In the genomic region with DNA sequence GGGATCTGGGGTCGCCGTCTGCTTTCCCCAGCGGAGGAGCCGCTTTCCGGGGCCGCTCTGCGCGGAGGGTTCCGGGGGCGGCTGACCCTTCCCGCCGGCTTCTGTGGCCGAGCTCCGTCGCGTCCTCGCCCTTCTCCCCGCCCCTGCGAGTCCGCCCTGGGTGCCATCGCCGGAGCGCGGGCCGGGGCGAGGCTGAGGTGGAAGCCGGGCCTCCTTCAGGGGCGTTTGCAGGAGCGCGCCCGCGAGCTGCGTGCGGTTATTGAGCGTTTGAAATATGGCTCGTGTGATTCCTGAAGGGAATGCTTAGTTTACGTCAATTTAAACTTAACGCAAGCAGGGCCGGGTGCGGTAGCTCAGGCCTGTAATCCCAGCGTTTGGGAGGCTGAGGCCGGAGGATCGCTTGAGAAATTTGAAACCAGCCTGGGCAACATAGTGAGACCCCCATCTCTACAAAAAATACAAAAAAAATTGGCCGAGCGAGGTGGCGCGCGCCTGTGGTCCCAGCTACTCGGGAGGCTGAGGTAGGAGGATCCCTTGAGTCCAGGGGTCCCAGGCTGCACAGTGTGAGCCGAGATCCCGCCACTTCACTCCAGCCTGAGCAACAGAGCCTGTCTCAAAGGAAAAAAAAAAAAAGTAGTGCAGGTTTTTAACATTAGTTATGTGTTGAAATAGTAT, we compare ENCODE assay signal across 8 cellular contexts. TPM values are rescaled to one million over a fixed set of nuclear protein-coding genes. Genes with fewer than 3 reads are reported as not detected.
DNase-seq lines count a peak whose midpoint lies in the region; ATAC-seq and TF ChIP-seq lines count a peak whose summit lies in the region.

No MANE protein-coding gene starts in this region.

- no peaks in the 10 kb centered on the region for H3K9me3 ChIP-seq in A673 (ENCODE audit: low read depth, low read length, poor library complexity, severe bottlenecking)

- H3K36me3 Mint-ChIP-seq in activated CD4-positive, alpha-beta memory T cell treated with anti-CD3 and anti-CD28 coated beads, Interleukin-2, amount 10 ng/mL, durations not matched to agents 7 days and 5 days (ENCODE audit: low read depth), result peaks cover 11% of the 10 kb centered on the region
- peaks cover 11% of the 10 kb centered on the region for H3K36me3 Mint-ChIP-seq in progenitor cell of endocrine pancreas (ENCODE audit: insufficient read depth)

- peak overlapping the region; percentile 87 for H3K27ac ChIP-seq in A673 (ENCODE audit: low read depth, low read length, poor library complexity, severe bottlenecking)

- POLR2A ChIA-PET in A673 (lab: Charles Lee; ENCODE audit: low non-redundant PET), result no interaction called here
- POLR2A ChIA-PET in activated CD4-positive, alpha-beta memory T cell treated with anti-CD3 and anti-CD28 coated beads, Interleukin-2, amount 10 ng/mL, durations not matched to agents 7 days and 5 days (lab: Charles Lee), result interaction anchor here (1.2 to 2.2 kb wide), 5 partner anchors 9 to 275 kb away, joined by 3 to 12 read pairs (median 5); partner anchors contain the start of genes ANKLE2, GOLGA3 and ZNF26

- no peaks in the 10 kb centered on the region for H3K27me3 ChIP-seq in A673 (replicated peaks; ENCODE audit: insufficient read depth, low read depth, low read length, poor library complexity)

- TF ChIP-seq CTCF in A673 (conservative IDR thresholded peaks at IDR 0.05; ENCODE audit: low read depth, low read length) (no peak), fibroblast of villous mesenchyme (IDR thresholded peaks at IDR 0.05; ENCODE audit: insufficient read depth, low read depth, low read length) (no peak), progenitor cell of endocrine pancreas (IDR thresholded peaks at IDR 0.05; ENCODE audit: unreplicated experiment) (no peak)

- CTCF ChIA-PET in A673 (lab: Charles Lee), result no interaction called here
- CTCF ChIA-PET in activated CD4-positive, alpha-beta memory T cell treated with anti-CD3 and anti-CD28 coated beads, Interleukin-2, amount 10 ng/mL, durations not matched to agents 7 days and 5 days (lab: Charles Lee), result no interaction called here

- ATAC-seq in GM18909 (IDR thresholded peaks at IDR 0.05; ENCODE audit: poor library complexity, unreplicated experiment), result peak; percentile 9
- ATAC-seq in HG03432 (IDR thresholded peaks at IDR 0.05; ENCODE audit: unreplicated experiment), result peak; percentile 20

- no peaks in the 10 kb centered on the region for H3K4me1 ChIP-seq in A673 (ENCODE audit: insufficient read depth, low read length, poor library complexity, severe bottlenecking)

- BruUV-seq in A673 (replicated peaks; lab: Mats Ljungman, UMichigan), result no TSS peak

- H3K9me3 Mint-ChIP-seq in activated CD4-positive, alpha-beta memory T cell treated with anti-CD3 and anti-CD28 coated beads, Interleukin-2, amount 10 ng/mL, durations not matched to agents 7 days and 5 days, result no peaks in the 10 kb centered on the region
- H3K9me3 Mint-ChIP-seq in progenitor cell of endocrine pancreas (ENCODE audit: low read depth), result no peaks in the 10 kb centered on the region

- no peak for DNase-seq in A673 (ENCODE audit: low spot score)
- peak; percentile 36 for DNase-seq in activated CD4-positive, alpha-beta memory T cell treated with anti-CD3 and anti-CD28 coated beads, Interleukin-2, amount 10 ng/mL, durations not matched to agents 7 days and 5 days
- peak; percentile 41 for DNase-seq in fibroblast of villous mesenchyme (ENCODE audit: low read depth)
- DNase-seq in progenitor cell of endocrine pancreas (ENCODE audit: low spot score, unreplicated experiment), result peak; percentile 30
- DNase-seq in effector CD8-positive, alpha-beta T cell (lab: John Stamatoyannopoulos, UW), result no peak
- no peak for DNase-seq in middle frontal gyrus (ENCODE audit: extremely low spot score, low spot score)

- peak overlapping the region; percentile 82 for H3K4me3 Mint-ChIP-seq in activated CD4-positive, alpha-beta memory T cell treated with anti-CD3 and anti-CD28 coated beads, Interleukin-2, amount 10 ng/mL, durations not matched to agents 7 days and 5 days
- peak overlapping the region; percentile 79 for H3K4me3 Mint-ChIP-seq in progenitor cell of endocrine pancreas (ENCODE audit: low read depth)

- intact Hi-C loops in A673 (cut with micrococcal nuclease; ENCODE audit: unreplicated experiment), result no loop called here

- H3K4me1 Mint-ChIP-seq in activated CD4-positive, alpha-beta memory T cell treated with anti-CD3 and anti-CD28 coated beads, Interleukin-2, amount 10 ng/mL, durations not matched to agents 7 days and 5 days, result peaks cover 25% of the 10 kb centered on the region
- H3K4me1 Mint-ChIP-seq in progenitor cell of endocrine pancreas (ENCODE audit: low read depth), result peaks cover 11% of the 10 kb centered on the region

- H3K4me3 ChIP-seq in A673 (ENCODE audit: low read depth, low read length, poor library complexity, severe bottlenecking) (peak overlapping the region; percentile 96), fibroblast of villous mesenchyme (ENCODE audit: low read depth, low read length) (peak overlapping the region; percentile 93)

- H3K27ac Mint-ChIP-seq in activated CD4-positive, alpha-beta memory T cell treated with anti-CD3 and anti-CD28 coated beads, Interleukin-2, amount 10 ng/mL, durations not matched to agents 7 days and 5 days, result peak overlapping the region; percentile 49
- peak overlapping the region; percentile 73 for H3K27ac Mint-ChIP-seq in progenitor cell of endocrine pancreas

- peaks cover 11% of the 10 kb centered on the region for H3K36me3 ChIP-seq in A673 (ENCODE audit: insufficient read depth, low read length, poor library complexity, severe bottlenecking)

- no peaks in the 10 kb centered on the region for H3K27me3 Mint-ChIP-seq in activated CD4-positive, alpha-beta memory T cell treated with anti-CD3 and anti-CD28 coated beads, Interleukin-2, amount 10 ng/mL, durations not matched to agents 7 days and 5 days
- H3K27me3 Mint-ChIP-seq in progenitor cell of endocrine pancreas, result no peaks in the 10 kb centered on the region

RNA-seq across cellular contexts. Expression of gene PGAM5, which starts 0.7 kb away (rescaled TPM):
- 108 and 121 TPM in 2 replicates for total RNA-seq in A673 (2021)
- 10 to 100 TPM; 32.5 to 35.1 TPM for total RNA-seq in activated CD4-positive, alpha-beta memory T cell treated with anti-CD3 and anti-CD28 coated beads, Interleukin-2, amount 10 ng/mL, durations not matched to agents 7 days and 5 days
- 26.7 and 39.3 TPM in 2 replicates for total RNA-seq in fibroblast of villous mesenchyme
- 39.6 and 44.4 TPM in 2 replicates for total RNA-seq in progenitor cell of endocrine pancreas

RNA-seq across cellular contexts. Expression of gene PXMP2, which starts 23.9 kb away (rescaled TPM):
- 52.2 and 52.6 TPM in 2 replicates for total RNA-seq in A673 (2021)
- total RNA-seq in activated CD4-positive, alpha-beta memory T cell treated with anti-CD3 and anti-CD28 coated beads, Interleukin-2, amount 10 ng/mL, durations not matched to agents 7 days and 5 days, result 10 to 100 TPM; 24.5 to 24.9 TPM
- total RNA-seq in fibroblast of villous mesenchyme, result 10.8 and 16.4 TPM in 2 replicates
- total RNA-seq in progenitor cell of endocrine pancreas, result 24.4 and 25.0 TPM in 2 replicates

RNA-seq across cellular contexts. Expression of gene POLE, which starts 24.2 kb away (rescaled TPM):
- 229 and 239 TPM in 2 replicates for total RNA-seq in A673 (2021)
- total RNA-seq in activated CD4-positive, alpha-beta memory T cell treated with anti-CD3 and anti-CD28 coated beads, Interleukin-2, amount 10 ng/mL, durations not matched to agents 7 days and 5 days, result 100 to 1,000 TPM; 108 to 117 TPM
- 21.9 and 26.3 TPM in 2 replicates for total RNA-seq in fibroblast of villous mesenchyme
- 121 and 129 TPM in 2 replicates for total RNA-seq in progenitor cell of endocrine pancreas

RNA-seq across cellular contexts. Expression of gene ANKLE2, which starts 50.3 kb away (rescaled TPM):
- 103 and 107 TPM in 2 replicates for total RNA-seq in A673 (2021)
- total RNA-seq in activated CD4-positive, alpha-beta memory T cell treated with anti-CD3 and anti-CD28 coated beads, Interleukin-2, amount 10 ng/mL, durations not matched to agents 7 days and 5 days, result 10 to 100 TPM; 88.6 to 89.3 TPM
- 94.4 and 118 TPM in 2 replicates for total RNA-seq in fibroblast of villous mesenchyme
- total RNA-seq in progenitor cell of endocrine pancreas, result 81.1 and 83.7 TPM in 2 replicates

Comparison
In these comparisons a context has a peak if more than half of its experiments do, and no peak if none do; other contexts are left out.
1. DNase-seq: peak in activated CD4-positive, alpha-beta memory T cell treated with anti-CD3 and anti-CD28 coated beads, Interleukin-2, amount 10 ng/mL, durations not matched to agents 7 days and 5 days (single experiment), fibroblast of villous mesenchyme (single experiment) and progenitor cell of endocrine pancreas (single experiment); none in A673 (single experiment), effector CD8-positive, alpha-beta T cell (single experiment) and middle frontal gyrus (single experiment).